ENCODE assay signal across 1 cellular context in genomic region chr1:215660259-215660658, GRCh38.
A peak's percentile ranks its signal among the peaks of the same experiment; 100 is the strongest.
TF ChIP-seq lines count a peak whose summit lies in the region.

No MANE protein-coding gene starts in this region.

TF ChIP-seq in HepG2, 621 proteins besides CTCF, POLR2A, EP300 and RAD21 (continued from another document and continues in another):
- TF ChIP-seq STAT6 (CRISPR knock-in tag; IDR thresholded peaks at IDR 0.05; ENCODE audit: borderline replicate concordance): no peak
- TF ChIP-seq ZBTB4 (CRISPR knock-in tag; IDR thresholded peaks at IDR 0.05; ENCODE audit: borderline replicate concordance): no peak
- no peak for TF ChIP-seq ZNF282 (IDR thresholded peaks at IDR 0.05; ENCODE audit: partially characterized antibody)
- TF ChIP-seq PITX1 (CRISPR knock-in tag; IDR thresholded peaks at IDR 0.05): no peak
- TF ChIP-seq ZMYM2 (CRISPR knock-in tag; IDR thresholded peaks at IDR 0.05): no peak
- TF ChIP-seq ZNF543 (CRISPR knock-in tag; IDR thresholded peaks at IDR 0.05): no peak
- TF ChIP-seq CSRNP2 (CRISPR knock-in tag; conservative IDR thresholded peaks at IDR 0.05; ENCODE audit: low read depth): no peak
- TF ChIP-seq CAMTA2 (CRISPR knock-in tag; IDR thresholded peaks at IDR 0.05; ENCODE audit: borderline replicate concordance): no peak
- TF ChIP-seq FOXJ3 (CRISPR knock-in tag; IDR thresholded peaks at IDR 0.05; ENCODE audit: borderline replicate concordance): no peak
- no peak for TF ChIP-seq FUBP1 (CRISPR knock-in tag; IDR thresholded peaks at IDR 0.05; ENCODE audit: borderline replicate concordance)
- TF ChIP-seq GLI4 (CRISPR knock-in tag; IDR thresholded peaks at IDR 0.05; ENCODE audit: borderline replicate concordance): no peak
- peak; percentile 69 for TF ChIP-seq HNF1A (IDR thresholded peaks at IDR 0.05; ENCODE audit: low read depth)
- peak; percentile 72; the same call in 1 of the 2 replicates for TF ChIP-seq HNF1A (CRISPR knock-in tag; IDR thresholded peaks at IDR 0.05; ENCODE audit: borderline replicate concordance)
- no peak for TF ChIP-seq ZNF138 (CRISPR knock-in tag; IDR thresholded peaks at IDR 0.05; ENCODE audit: low read depth)
- TF ChIP-seq ZNF17 (CRISPR knock-in tag; IDR thresholded peaks at IDR 0.05): no peak
- TF ChIP-seq TEAD3 (CRISPR knock-in tag; optimal IDR thresholded peaks at IDR 0.05; ENCODE audit: borderline replicate concordance): no peak
- no peak for TF ChIP-seq KMT2B (CRISPR knock-in tag; IDR thresholded peaks at IDR 0.05)
- TF ChIP-seq ZNF788 (CRISPR knock-in tag; IDR thresholded peaks at IDR 0.05; ENCODE audit: borderline replicate concordance): no peak
- no peak for TF ChIP-seq ZSCAN21 (CRISPR knock-in tag; IDR thresholded peaks at IDR 0.05; ENCODE audit: borderline replicate concordance)
- TF ChIP-seq ZNF839 (CRISPR knock-in tag; IDR thresholded peaks at IDR 0.05; ENCODE audit: borderline replicate concordance): no peak
- no peak for TF ChIP-seq PRDM4 (CRISPR knock-in tag; IDR thresholded peaks at IDR 0.05; ENCODE audit: borderline replicate concordance)
- TF ChIP-seq ZBED4 (CRISPR knock-in tag; IDR thresholded peaks at IDR 0.05; ENCODE audit: borderline replicate concordance): no peak
- TF ChIP-seq ZFP91 (CRISPR knock-in tag; IDR thresholded peaks at IDR 0.05; ENCODE audit: borderline replicate concordance): no peak
- no peak for TF ChIP-seq ZNF235 (CRISPR knock-in tag; IDR thresholded peaks at IDR 0.05; ENCODE audit: borderline replicate concordance)
- no peak for TF ChIP-seq PBX2 (CRISPR knock-in tag; IDR thresholded peaks at IDR 0.05)
- no peak for TF ChIP-seq GABPA (IDR thresholded peaks at IDR 0.05; ENCODE audit: low read depth, low read length)
- no peak for TF ChIP-seq GABPA (CRISPR knock-in tag; IDR thresholded peaks at IDR 0.05; ENCODE audit: low read depth)
- no peak for TF ChIP-seq TBL1XR1 (IDR thresholded peaks at IDR 0.05; ENCODE audit: borderline replicate concordance, low read length, partially characterized antibody)
